ENCODE assay signal across 1 cellular context in the genomic region with DNA sequence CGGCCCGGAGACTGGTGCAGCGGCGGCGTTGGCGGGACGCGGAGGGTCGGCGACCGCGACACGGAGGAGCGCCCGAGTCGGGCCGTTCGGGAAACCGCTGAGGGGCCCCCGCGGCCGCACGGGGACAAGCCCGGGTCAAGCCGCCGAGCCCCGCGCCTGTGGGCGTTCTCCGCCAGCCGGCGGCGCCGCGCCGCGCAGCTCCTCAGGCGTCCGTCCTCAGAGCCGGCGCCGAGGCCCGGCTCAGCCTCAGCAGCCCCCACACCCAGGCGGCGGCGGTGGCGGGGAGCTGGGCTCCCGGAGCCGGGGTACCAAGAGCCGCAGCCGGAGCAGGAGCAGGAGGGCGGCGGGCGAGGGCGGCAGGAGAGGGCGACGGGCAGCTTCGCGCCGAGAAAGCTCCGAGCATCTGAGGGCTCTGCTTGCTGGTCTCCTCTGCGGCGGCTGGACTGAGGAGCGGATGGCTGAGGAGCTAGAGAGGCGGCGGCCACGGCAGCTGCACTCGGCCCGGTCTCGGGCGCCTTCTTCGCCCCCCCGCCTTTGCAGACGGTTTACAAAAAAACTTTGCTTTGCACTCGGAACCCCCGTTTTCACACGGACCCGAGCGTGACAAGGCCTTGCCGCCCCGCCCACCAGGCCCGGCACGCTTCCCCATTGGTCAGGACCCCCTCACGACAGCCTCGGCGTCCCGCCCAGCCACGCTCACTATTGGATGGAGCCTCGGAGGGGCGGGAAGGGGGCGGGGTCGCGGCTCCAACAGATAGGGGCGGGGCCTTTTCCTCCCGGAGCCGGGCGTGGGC.
TF ChIP-seq lines count a peak whose summit lies in the region.

A gene with protein sequence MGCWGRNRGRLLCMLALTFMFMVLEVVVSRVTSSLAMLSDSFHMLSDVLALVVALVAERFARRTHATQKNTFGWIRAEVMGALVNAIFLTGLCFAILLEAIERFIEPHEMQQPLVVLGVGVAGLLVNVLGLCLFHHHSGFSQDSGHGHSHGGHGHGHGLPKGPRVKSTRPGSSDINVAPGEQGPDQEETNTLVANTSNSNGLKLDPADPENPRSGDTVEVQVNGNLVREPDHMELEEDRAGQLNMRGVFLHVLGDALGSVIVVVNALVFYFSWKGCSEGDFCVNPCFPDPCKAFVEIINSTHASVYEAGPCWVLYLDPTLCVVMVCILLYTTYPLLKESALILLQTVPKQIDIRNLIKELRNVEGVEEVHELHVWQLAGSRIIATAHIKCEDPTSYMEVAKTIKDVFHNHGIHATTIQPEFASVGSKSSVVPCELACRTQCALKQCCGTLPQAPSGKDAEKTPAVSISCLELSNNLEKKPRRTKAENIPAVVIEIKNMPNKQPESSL (minus strand): TSS at position 522 of the 794 bp plus-strand sequence. CDS start 549 bp downstream, outside the sequence.

TF ChIP-seq in HepG2, 621 proteins besides CTCF, POLR2A, EP300 and RAD21 (continued from another document):
- TF ChIP-seq, protein P1, sequence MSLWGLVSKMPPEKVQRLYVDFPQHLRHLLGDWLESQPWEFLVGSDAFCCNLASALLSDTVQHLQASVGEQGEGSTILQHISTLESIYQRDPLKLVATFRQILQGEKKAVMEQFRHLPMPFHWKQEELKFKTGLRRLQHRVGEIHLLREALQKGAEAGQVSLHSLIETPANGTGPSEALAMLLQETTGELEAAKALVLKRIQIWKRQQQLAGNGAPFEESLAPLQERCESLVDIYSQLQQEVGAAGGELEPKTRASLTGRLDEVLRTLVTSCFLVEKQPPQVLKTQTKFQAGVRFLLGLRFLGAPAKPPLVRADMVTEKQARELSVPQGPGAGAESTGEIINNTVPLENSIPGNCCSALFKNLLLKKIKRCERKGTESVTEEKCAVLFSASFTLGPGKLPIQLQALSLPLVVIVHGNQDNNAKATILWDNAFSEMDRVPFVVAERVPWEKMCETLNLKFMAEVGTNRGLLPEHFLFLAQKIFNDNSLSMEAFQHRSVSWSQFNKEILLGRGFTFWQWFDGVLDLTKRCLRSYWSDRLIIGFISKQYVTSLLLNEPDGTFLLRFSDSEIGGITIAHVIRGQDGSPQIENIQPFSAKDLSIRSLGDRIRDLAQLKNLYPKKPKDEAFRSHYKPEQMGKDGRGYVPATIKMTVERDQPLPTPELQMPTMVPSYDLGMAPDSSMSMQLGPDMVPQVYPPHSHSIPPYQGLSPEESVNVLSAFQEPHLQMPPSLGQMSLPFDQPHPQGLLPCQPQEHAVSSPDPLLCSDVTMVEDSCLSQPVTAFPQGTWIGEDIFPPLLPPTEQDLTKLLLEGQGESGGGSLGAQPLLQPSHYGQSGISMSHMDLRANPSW (CRISPR knock-in tag; IDR thresholded peaks at IDR 0.05; ENCODE audit: borderline replicate concordance), result no peak; the same call in 1 of the 2 replicates
- TF ChIP-seq RARA (CRISPR knock-in tag; IDR thresholded peaks at IDR 0.05) (no peak), TBL1XR1 (IDR thresholded peaks at IDR 0.05; ENCODE audit: borderline replicate concordance, low read length, partially characterized antibody) (no peak), ZNF225 (CRISPR knock-in tag; IDR thresholded peaks at IDR 0.05) (no peak), CREB1 (IDR thresholded peaks at IDR 0.05) (peak; percentile 71), CREB1 (CRISPR knock-in tag; IDR thresholded peaks at IDR 0.05) (peak; percentile 85), ZNF350 (CRISPR knock-in tag; IDR thresholded peaks at IDR 0.05; ENCODE audit: borderline replicate concordance, low read depth) (no peak), ELF1 (CRISPR knock-in tag; IDR thresholded peaks at IDR 0.05) (no peak), ZNF329 (CRISPR knock-in tag; IDR thresholded peaks at IDR 0.05; ENCODE audit: low read depth) (0 out of 2 replicates have a peak, but pooled peaks have one; percentile 30), HOXA5 (CRISPR knock-in tag; IDR thresholded peaks at IDR 0.05) (peak; percentile 44; the same call in 1 of the 2 replicates), IKZF4 (CRISPR knock-in tag; IDR thresholded peaks at IDR 0.05; ENCODE audit: borderline replicate concordance, low read depth, not compliant biosample characterization) (no peak), HCFC1 (IDR thresholded peaks at IDR 0.05; ENCODE audit: low read depth, low read length) (no peak), NFYC (CRISPR knock-in tag; IDR thresholded peaks at IDR 0.05) (peak; percentile 91), SP4 (CRISPR knock-in tag; IDR thresholded peaks at IDR 0.05) (peak; percentile 98), REXO4 (CRISPR knock-in tag; IDR thresholded peaks at IDR 0.05; ENCODE audit: borderline replicate concordance) (no peak), SMC3 (IDR thresholded peaks at IDR 0.05; ENCODE audit: low read length) (no peak), ZBTB7B (CRISPR knock-in tag; IDR thresholded peaks at IDR 0.05) (no peak)
- TF ChIP-seq, protein P2, sequence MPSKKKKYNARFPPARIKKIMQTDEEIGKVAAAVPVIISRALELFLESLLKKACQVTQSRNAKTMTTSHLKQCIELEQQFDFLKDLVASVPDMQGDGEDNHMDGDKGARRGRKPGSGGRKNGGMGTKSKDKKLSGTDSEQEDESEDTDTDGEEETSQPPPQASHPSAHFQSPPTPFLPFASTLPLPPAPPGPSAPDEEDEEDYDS (CRISPR knock-in tag; IDR thresholded peaks at IDR 0.05), result peak; percentile 97
- TF ChIP-seq, protein P3, sequence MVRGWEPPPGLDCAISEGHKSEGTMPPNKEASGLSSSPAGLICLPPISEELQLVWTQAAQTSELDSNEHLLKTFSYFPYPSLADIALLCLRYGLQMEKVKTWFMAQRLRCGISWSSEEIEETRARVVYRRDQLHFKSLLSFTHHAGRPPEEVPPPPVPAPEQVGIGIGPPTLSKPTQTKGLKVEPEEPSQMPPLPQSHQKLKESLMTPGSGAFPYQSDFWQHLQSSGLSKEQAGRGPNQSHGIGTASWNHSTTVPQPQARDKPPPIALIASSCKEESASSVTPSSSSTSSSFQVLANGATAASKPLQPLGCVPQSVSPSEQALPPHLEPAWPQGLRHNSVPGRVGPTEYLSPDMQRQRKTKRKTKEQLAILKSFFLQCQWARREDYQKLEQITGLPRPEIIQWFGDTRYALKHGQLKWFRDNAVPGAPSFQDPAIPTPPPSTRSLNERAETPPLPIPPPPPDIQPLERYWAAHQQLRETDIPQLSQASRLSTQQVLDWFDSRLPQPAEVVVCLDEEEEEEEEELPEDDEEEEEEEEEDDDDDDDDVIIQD (CRISPR knock-in tag; IDR thresholded peaks at IDR 0.05; ENCODE audit: low read depth), result no peak
